8 cellular contexts compared by ENCODE assay signal in the genomic region with DNA sequence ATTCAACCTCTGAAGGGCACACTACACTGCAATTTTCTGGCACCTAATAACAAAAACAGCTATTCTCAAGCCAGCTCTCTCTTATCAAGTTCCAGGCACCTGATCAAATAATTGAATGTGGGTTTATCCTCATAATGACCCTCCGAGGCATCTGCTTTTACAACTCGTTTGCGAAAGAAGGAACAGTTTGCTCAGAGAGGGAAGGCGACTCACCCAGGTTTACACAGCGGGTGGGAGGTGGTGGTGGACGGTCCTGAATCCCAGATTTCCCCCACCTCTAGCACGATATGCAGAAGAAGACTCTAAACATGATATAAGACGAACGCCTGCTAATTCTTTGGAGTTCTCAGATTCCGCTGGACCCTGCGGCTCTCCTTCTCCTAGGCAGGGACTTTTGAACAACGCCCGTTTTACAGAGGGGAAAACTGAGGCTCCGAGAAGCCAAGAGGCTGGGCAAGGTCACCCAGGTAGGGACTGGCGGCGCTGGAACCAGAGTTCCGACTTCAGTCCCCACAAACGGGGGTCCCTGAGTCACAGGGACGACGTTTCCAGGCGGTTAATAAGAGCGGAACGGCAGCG. TPM values are rescaled to one million over a fixed set of nuclear protein-coding genes. Genes with fewer than 3 reads are reported as not detected.
A peak's percentile ranks its signal among the peaks of the same experiment; 100 is the strongest.
DNase-seq lines count a peak whose midpoint lies in the region; ATAC-seq and TF ChIP-seq lines count a peak whose summit lies in the region.

No MANE protein-coding gene starts in this region.

- H3K9ac ChIP-seq in KMS-11 (peak overlapping the region; percentile 91), muscle layer of colon (ENCODE audit: low read length) (peak overlapping the region; percentile 87)

- peak overlapping the region; percentile 54 for H3K4me2 ChIP-seq in KMS-11

- H3K4me1 ChIP-seq in KMS-11 (ENCODE audit: low read depth, poor library complexity, severe bottlenecking) (peaks cover 28% of the 10 kb centered on the region), breast epithelium (peaks cover 5 to 19% of the 10 kb centered on the region in 2 donors), muscle layer of colon (ENCODE audit: insufficient read depth, low read length) (peaks cover 51% of the 10 kb centered on the region)

- peaks cover 4% of the 10 kb centered on the region; the same call in 1 of the 2 replicates for H4K20me1 ChIP-seq in KMS-11 (ENCODE audit: insufficient read depth)

- H3K9me3 ChIP-seq in breast epithelium (no peaks in the 10 kb centered on the region), muscle layer of colon (ENCODE audit: low read length) (no peaks in the 10 kb centered on the region)

- H3K27me3 ChIP-seq in KMS-11 (ENCODE audit: insufficient read depth, low read depth) (no peaks in the 10 kb centered on the region), breast epithelium (no peaks in the 10 kb centered on the region), muscle layer of colon (ENCODE audit: control insufficient read depth in 1 of 2, insufficient read depth in 2 of 2, low read length in 2 of 2) (no peaks in the 10 kb centered on the region)

- H3K27ac ChIP-seq in KMS-11 (peak overlapping the region; percentile 59), breast epithelium (peak overlapping the region; percentile 93 to 97), muscle layer of colon (ENCODE audit: low read depth, low read length) (peak overlapping the region; percentile 92)

- DNase-seq in AG09309 (ENCODE audit: low read depth) (no peak), breast epithelium (ENCODE audit: low spot score in 2 of 2) (no peak), cerebellum (ENCODE audit: low spot score) (no peak), head of caudate nucleus (no peak)

- TF ChIP-seq CTCF in AG09309 (IDR thresholded peaks at IDR 0.05; ENCODE audit: control insufficient read depth, insufficient read depth, low read depth, low read length, missing control alignments): no peak
- no peak for TF ChIP-seq CTCF in KMS-11 (conservative IDR thresholded peaks at IDR 0.05; ENCODE audit: low read depth, low read length)
- no peak for TF ChIP-seq CTCF in breast epithelium (IDR thresholded peaks at IDR 0.05)

- ATAC-seq in GM21737 (IDR thresholded peaks at IDR 0.05; ENCODE audit: unreplicated experiment): no peak
- ATAC-seq in GM19467 (IDR thresholded peaks at IDR 0.05; ENCODE audit: unreplicated experiment): no peak

- intact Hi-C loops in breast epithelium (cut with DNase I; ENCODE audit: low total_unique reads) (loop anchor here (5.0 kb wide), 1 partner anchor 1535 kb away; a partner anchor contains a TSS), head of caudate nucleus (cut with DNase I) (no loop called here)

- peak overlapping the region; percentile 62 for H2AFZ ChIP-seq in KMS-11 (ENCODE audit: low read depth)

- H3K4me3 ChIP-seq in AG09309 (ENCODE audit: control insufficient read depth, low read depth, low read length): peak overlapping the region; percentile 100
- H3K4me3 ChIP-seq in KMS-11 (IDR thresholded peaks at IDR 0.05; ENCODE audit: insufficient read depth, low read depth, low read length): peak overlapping the region; percentile 53
- H3K4me3 ChIP-seq in breast epithelium: peak overlapping the region; percentile 88 to 99 (median 89)
- peak overlapping the region; percentile 83 to 99 for H3K4me3 ChIP-seq in muscle layer of colon (ENCODE audit: low read depth in 1 of 2, low read length in 2 of 2)

- H3K36me3 ChIP-seq in KMS-11 (ENCODE audit: insufficient read depth) (no peaks in the 10 kb centered on the region), breast epithelium (no peaks in the 10 kb centered on the region), muscle layer of colon (ENCODE audit: insufficient read depth, low read length) (no peaks in the 10 kb centered on the region)

- H3K79me2 ChIP-seq in KMS-11 (ENCODE audit: insufficient read depth, low read depth): peaks cover 77% of the 10 kb centered on the region

- TF ChIP-seq POLR2A in breast epithelium (IDR thresholded peaks at IDR 0.05): no peak

RNA-seq across cellular contexts. Expression of a gene that starts 0.6 kb away (rescaled TPM):
- total RNA-seq in breast epithelium (10 to 100 TPM; 40.3 to 45.2 (median 42.1) TPM), cerebellum (31.6 TPM)

RNA-seq across cellular contexts. Expression of a gene that starts 2.9 kb away (rescaled TPM):
- 10 to 100 TPM; 26.2 to 40.0 (median 39.1) TPM for total RNA-seq in breast epithelium
- 29.7 TPM for total RNA-seq in cerebellum

RNA-seq across cellular contexts. Expression of a gene that starts 37.2 kb away (rescaled TPM):
- total RNA-seq in breast epithelium (10 to 100 TPM in 1 of 3 donors, 1 to 10 TPM in 2; 2.1 to 10.4 (median 7.5) TPM), cerebellum (9.3 TPM)

RNA-seq across cellular contexts. Expression of a gene that starts 42.6 kb away (rescaled TPM):
- total RNA-seq in breast epithelium (10 to 100 TPM; 23.8 to 36.1 (median 27.2) TPM), cerebellum (17.2 TPM)

RNA-seq across cellular contexts. Expression of a gene that starts 58.8 kb away (rescaled TPM):
- total RNA-seq in breast epithelium (10 to 100 TPM in 1 of 3 donors, 1 to 10 TPM in 2; 4.6 to 10.7 (median 7.5) TPM), cerebellum (15.5 TPM)
